ENCODE assay signal across 8 cellular contexts in genomic region chr9:78601957-78602565, GRCh38.
DNase-seq lines count a peak whose midpoint lies in the region; ATAC-seq, FAIRE-seq and TF ChIP-seq lines count a peak whose summit lies in the region.

No MANE protein-coding gene starts in this region.

- H3K9me2 ChIP-seq in OCI-LY1 (ENCODE audit: low read depth, low read length) = no peaks in the 10 kb centered on the region

- no peaks in the 10 kb centered on the region for H3K27me3 Mint-ChIP-seq in neural progenitor cell (ENCODE audit: insufficient read depth, low read depth)

- H3K27ac Mint-ChIP-seq in neural progenitor cell = no peak overlapping the region

- H3K4me2 ChIP-seq in OCI-LY1 (ENCODE audit: low read length) (no peak overlapping the region), neural progenitor cell (no peak overlapping the region)

- H3K9me3 ChIP-seq in OCI-LY1 (ENCODE audit: low read length) = no peaks in the 10 kb centered on the region
- H3K9me3 ChIP-seq in neural progenitor cell (ENCODE audit: low read depth) = no peaks in the 10 kb centered on the region

- H3F3A ChIP-seq in OCI-LY1 (ENCODE audit: insufficient read depth, low read length) (no peaks in the 10 kb centered on the region; the same call in 1 of the 2 replicates), neural progenitor cell (ENCODE audit: low read depth) (peaks cover 32% of the 10 kb centered on the region)

- H3K4me3 ChIP-seq in OCI-LY1 (ENCODE audit: low read depth, low read length, poor library complexity, severe bottlenecking) (no peak overlapping the region), neural progenitor cell (no peak overlapping the region)

- H3K4me3 Mint-ChIP-seq in neural progenitor cell = no peak overlapping the region

- peak; percentile 72 for ATAC-seq in GM18517 (IDR thresholded peaks at IDR 0.05; ENCODE audit: unreplicated experiment)

- FAIRE-seq in endometrium (lab: Jason Lieb, UNC) = peak; percentile 86

- H4K20me1 ChIP-seq in OCI-LY1 (ENCODE audit: insufficient read depth, low read length) = no peaks in the 10 kb centered on the region
- no peaks in the 10 kb centered on the region for H4K20me1 ChIP-seq in neural progenitor cell (ENCODE audit: low read depth)

- TF ChIP-seq CTCF in OCI-LY1 (IDR thresholded peaks at IDR 0.05; ENCODE audit: low read length) = peak; percentile 69
- peak; percentile 84 for TF ChIP-seq CTCF in neural progenitor cell (IDR thresholded peaks at IDR 0.05)

- H3K36me3 Mint-ChIP-seq in neural progenitor cell = no peaks in the 10 kb centered on the region

- H3K4me1 ChIP-seq in OCI-LY1 (ENCODE audit: insufficient read depth, low read length, severe bottlenecking) (no peaks in the 10 kb centered on the region), neural progenitor cell (peaks cover 50% of the 10 kb centered on the region)

- H3K27ac ChIP-seq in OCI-LY1 (ENCODE audit: low read depth, low read length, poor library complexity, severe bottlenecking) = no peak overlapping the region
- H3K27ac ChIP-seq in neural progenitor cell = no peak overlapping the region

- no peak overlapping the region for H3K9ac ChIP-seq in OCI-LY1 (ENCODE audit: low read length)
- H3K9ac ChIP-seq in neural progenitor cell = no peak overlapping the region

- H3K4me1 Mint-ChIP-seq in neural progenitor cell = peaks cover 29% of the 10 kb centered on the region

- H3K36me3 ChIP-seq in OCI-LY1 (ENCODE audit: insufficient read depth, low read length) (no peaks in the 10 kb centered on the region), neural progenitor cell (no peaks in the 10 kb centered on the region)

- DNase-seq in COLO829 (ENCODE audit: low spot score) = peak; percentile 37
- DNase-seq in HuH-7 (ENCODE audit: low spot score) = peak; percentile 23
- DNase-seq in neural progenitor cell (ENCODE audit: low spot score) = peak; percentile 65
- DNase-seq in epidermal melanocyte (ENCODE audit: insufficient read length, low spot score) = no peak
- DNase-seq in effector CD4-positive, alpha-beta T cell = no peak

- no peaks in the 10 kb centered on the region for H3K79me2 ChIP-seq in OCI-LY1 (ENCODE audit: insufficient read depth, low read length)
- no peaks in the 10 kb centered on the region for H3K79me2 ChIP-seq in neural progenitor cell (ENCODE audit: low read depth)

- H2AFZ ChIP-seq in OCI-LY1 (ENCODE audit: low read length) = no peak overlapping the region
- no peak overlapping the region for H2AFZ ChIP-seq in neural progenitor cell (replicated peaks)

- peaks cover 9% of the 10 kb centered on the region for H3K9me3 Mint-ChIP-seq in neural progenitor cell

- H3K27me3 ChIP-seq in OCI-LY1 (ENCODE audit: insufficient read depth, low read length) (no peaks in the 10 kb centered on the region), neural progenitor cell (no peaks in the 10 kb centered on the region)

Comparison
In these comparisons a context has a peak if more than half of its experiments do, and no peak if none do; other contexts are left out.
1. DNase-seq: peak in COLO829 (single experiment), HuH-7 (single experiment) and neural progenitor cell (single experiment); none in epidermal melanocyte (single experiment) and effector CD4-positive, alpha-beta T cell (single experiment).